In genomic region chr7:131370523-131370968, GRCh38 we compare ENCODE assay signal across 9 cellular contexts. TPM values are rescaled to one million over a fixed set of nuclear protein-coding genes. Genes with fewer than 3 reads are reported as not detected.
DNase-seq lines count a peak whose midpoint lies in the region; ATAC-seq and TF ChIP-seq lines count a peak whose summit lies in the region.
"Had no signal": no experiment of that assay in that cellular context is flagged by ENCODE, and none has a peak within 500 bp of the region (broad histone marks: within the 10 kb centered on the region; RNA-seq: fewer than 3 reads in every experiment).

No MANE protein-coding gene starts in this region.

- POLR2A ChIA-PET in PC-3 (lab: Charles Lee; ENCODE audit: unreplicated experiment), result no interaction called here

- DNase-seq in GM12865 (ENCODE audit: low read depth) (peak; percentile 74), HCEC 1CT (peak; percentile 65), PC-3 (peak; percentile 62), fibroblast of gingiva (ENCODE audit: low read depth) (peak; percentile 54), KG1 (lab: John Stamatoyannopoulos, UW) (no peak), NCI-H2227 treated with DMSO at 0.1 percent for 48 hours (lab: John Stamatoyannopoulos, UW) (no peak), spleen (no peak), occipital lobe (lab: John Stamatoyannopoulos, UW) (no peak)

- no TSS peak for BruUV-seq in PC-3 (replicated peaks; lab: Mats Ljungman, UMichigan)

- peaks cover 29% of the 10 kb centered on the region for H4K20me1 ChIP-seq in PC-3 (ENCODE audit: low read length)

- intact Hi-C loops in PC-3 (cut with micrococcal nuclease) (loop anchor here (2.0 kb wide), 1 partner anchor 18 kb away; no protein-coding TSS in a partner anchor), spleen (cut with DNase I; ENCODE audit: low total_unique reads) (no loop called here)

- H3K4me1 ChIP-seq in PC-3 (ENCODE audit: insufficient read depth, low read length) (peaks cover 25% of the 10 kb centered on the region), spleen (peaks cover 6 to 99% (median 74%) of the 10 kb centered on the region in 6 donors)

- H3K4me3 ChIP-seq in GM12865 (ENCODE audit: low read depth, low read length) (no peak overlapping the region), PC-3 (ENCODE audit: low read length) (no peak overlapping the region), spleen (no peak overlapping the region)

- no peaks in the 10 kb centered on the region for H3K9me2 ChIP-seq in PC-3 (replicated peaks; ENCODE audit: low read length)

- CTCF ChIA-PET in PC-3 (lab: Charles Lee), result no interaction called here

- ATAC-seq in PC-3, result peak; percentile 81

- TF ChIP-seq CTCF in GM12865 (IDR thresholded peaks at IDR 0.05; ENCODE audit: insufficient read depth, low read depth, low read length, missing control alignments), result no peak
- no peak for TF ChIP-seq CTCF in PC-3 (conservative IDR thresholded peaks at IDR 0.05; ENCODE audit: low read depth, low read length)
- TF ChIP-seq CTCF in spleen (IDR thresholded peaks at IDR 0.05 in 8 of 11, conservative IDR thresholded peaks at IDR 0.05 in 3 of 11), result no peak

- H3K36me3 ChIP-seq in PC-3 (ENCODE audit: low read depth, low read length), result no peaks in the 10 kb centered on the region
- no peaks in the 10 kb centered on the region for H3K36me3 ChIP-seq in spleen
- H3K36me3 ChIP-seq: neutrophil had no signal

- no peak overlapping the region for H3K9ac ChIP-seq in PC-3 (ENCODE audit: low read length)

- H3K27ac ChIP-seq in PC-3 (ENCODE audit: low read length), result no peak overlapping the region
- H3K27ac ChIP-seq in spleen, result no peak overlapping the region
- H3K27ac ChIP-seq: neutrophil had no signal

- no peak overlapping the region for H2AFZ ChIP-seq in PC-3 (ENCODE audit: low read length)

- WGBS in spleen, 5 donors, result 31 to 52% (median 36%) methylated on average over 1 of the region's 1 CpG

- H3K79me2 ChIP-seq in PC-3 (ENCODE audit: low read length), result peaks cover 97% of the 10 kb centered on the region

- H3F3A ChIP-seq in PC-3 (ENCODE audit: low read length, unreplicated experiment), result no peaks in the 10 kb centered on the region

- no peak overlapping the region; the same call in 1 of the 2 replicates for H3K4me2 ChIP-seq in PC-3 (ENCODE audit: low read length)

- H3K27me3 ChIP-seq in PC-3 (ENCODE audit: low read length) (no peaks in the 10 kb centered on the region), spleen (replicated peaks in 1 of 7) (no peaks in the 10 kb centered on the region)
- H3K27me3 ChIP-seq: neutrophil had no signal

- no peak for TF ChIP-seq POLR2A in spleen (IDR thresholded peaks at IDR 0.05)

- H3K9me3 ChIP-seq in PC-3 (ENCODE audit: low read length), result no peaks in the 10 kb centered on the region
- no peaks in the 10 kb centered on the region for H3K9me3 ChIP-seq in spleen
- H3K9me3 ChIP-seq: neutrophil had no signal

RNA-seq across cellular contexts. Expression of gene MKLN1, which starts 42.9 kb away (rescaled TPM):
- total RNA-seq in PC-3 (2014; rRNA removed), result 15.3 and 16.3 TPM in 2 replicates
- total RNA-seq in spleen, result 10 to 100 TPM; 47.6 to 87.4 (median 77.6) TPM
- 1 to 10 TPM; 7.1 to 9.2 (median 8.2) TPM for polyA plus RNA-seq in spleen
- 64.7 TPM for total RNA-seq in occipital lobe

Comparison
In these comparisons a context has a peak if more than half of its experiments do, and no peak if none do; other contexts are left out.
1. DNase-seq: peak in GM12865 (single experiment), HCEC 1CT (single experiment), PC-3 (single experiment) and fibroblast of gingiva (single experiment); none in KG1 (single experiment), NCI-H2227 treated with DMSO at 0.1 percent for 48 hours (single experiment), spleen (single experiment) and occipital lobe (single experiment).